Comparison of ENCODE assay signal across 1 cellular context in genomic region chr7:106424476-106425016, GRCh38.
TF ChIP-seq lines count a peak whose summit lies in the region.

No MANE protein-coding gene starts in this region.

TF ChIP-seq in WTC11, 78 proteins besides CTCF, POLR2A, EP300 and RAD21 (continued from another document):
- TF ChIP-seq AFF4 (CRISPR knock-in tag; IDR thresholded peaks at IDR 0.05; ENCODE audit: borderline replicate concordance): no peak
- no peak for TF ChIP-seq ESRRA (CRISPR knock-in tag; IDR thresholded peaks at IDR 0.05; ENCODE audit: borderline replicate concordance)
- no peak for TF ChIP-seq CREB1 (CRISPR knock-in tag; IDR thresholded peaks at IDR 0.05)
- TF ChIP-seq CREM (CRISPR knock-in tag; IDR thresholded peaks at IDR 0.05): no peak
- no peak for TF ChIP-seq CBFB (CRISPR knock-in tag; IDR thresholded peaks at IDR 0.05; ENCODE audit: low read depth)
- no peak for TF ChIP-seq ATF1 (CRISPR knock-in tag; IDR thresholded peaks at IDR 0.05)
- no peak for TF ChIP-seq ZNF425 (CRISPR knock-in tag; conservative IDR thresholded peaks at IDR 0.05)
- TF ChIP-seq TCF7 (CRISPR knock-in tag; IDR thresholded peaks at IDR 0.05; ENCODE audit: low read depth): no peak
- TF ChIP-seq E2F1 (CRISPR knock-in tag; IDR thresholded peaks at IDR 0.05): no peak
